30 cellular contexts compared by ENCODE assay signal in genomic region chr18:4286256-4286655, GRCh38.
"Had no signal": no experiment of that assay in that cellular context is flagged by ENCODE, and none has a peak within 500 bp of the region (broad histone marks: within the 10 kb centered on the region; RNA-seq: fewer than 3 reads in every experiment).

No MANE protein-coding gene starts in this region.

- H3K36me3 Mint-ChIP-seq: activated naive CD4-positive, alpha-beta T cell treated with anti-CD3 and anti-CD28 coated beads, Interleukin-2, amount 50 U/mL, for 24 hours; activated naive CD8-positive, alpha-beta T cell treated with anti-CD3 and anti-CD28 coated beads for 36 hours; T-cell had no signal

- H3K9me3 ChIP-seq: adrenal gland, body of pancreas, esophagus muscularis mucosa had no signal

- H3K27ac Mint-ChIP-seq: activated B cell treated with CpG ODN at 0.5 μM for 24 hours; activated CD8-positive, alpha-beta T cell treated with anti-CD3 and anti-CD28 coated beads for 36 hours; activated naive CD4-positive, alpha-beta T cell treated with anti-CD3 and anti-CD28 coated beads for 36 hours; activated naive CD4-positive, alpha-beta T cell treated with anti-CD3 and anti-CD28 coated beads, Interleukin-2, amount 50 U/mL, for 24 hours; activated naive CD8-positive, alpha-beta T cell treated with anti-CD3 and anti-CD28 coated beads for 36 hours; activated naive CD8-positive, alpha-beta T cell treated with anti-CD3 and anti-CD28 coated beads, Interleukin-2, amount 50 U/mL, for 24 hours; activated T-helper 17 cell treated with anti-CD3 and anti-CD28 coated beads, Interleukin-2, amount 50 U/mL, for 72 hours; effector memory CD8-positive, alpha-beta T cell; T-cell; T-helper 1 cell treated with Interleukin-12 subunit alpha and Interleukin-12 subunit beta and Interleukin-4 antibody, amounts not matched to agents 30 μg/mL and 1 μg/mL, for 36 hours; T-helper 2 cell treated with Interferon-gamma antibody and Interleukin-4, amounts not matched to agents 5 μg/mL and 100 μg/mL, for 36 hours had no signal

- H3K4me1 Mint-ChIP-seq: activated B cell treated with CpG ODN at 0.5 μM for 24 hours; activated naive CD4-positive, alpha-beta T cell treated with anti-CD3 and anti-CD28 coated beads, Interleukin-2, amount 50 U/mL, for 24 hours; activated naive CD8-positive, alpha-beta T cell treated with anti-CD3 and anti-CD28 coated beads for 36 hours; activated naive CD8-positive, alpha-beta T cell treated with anti-CD3 and anti-CD28 coated beads, Interleukin-2, amount 50 U/mL, for 24 hours; activated T-helper 17 cell treated with anti-CD3 and anti-CD28 coated beads, Interleukin-2, amount 50 U/mL, for 72 hours; T-cell had no signal

- H3K36me3 ChIP-seq: adrenal gland, esophagus muscularis mucosa, WERI-Rb-1 had no signal

- ATAC-seq: activated CD4-positive, CD25-positive, alpha-beta regulatory T cell treated with anti-CD3 and anti-CD28 coated beads, Interleukin-2, amount 50 U/mL, for 24 hours; activated CD8-positive, alpha-beta T cell treated with anti-CD3 and anti-CD28 coated beads for 36 hours; activated naive CD8-positive, alpha-beta T cell treated with anti-CD3 and anti-CD28 coated beads, Interleukin-2, amount 50 U/mL, for 24 hours; activated T-cell treated with anti-CD3 and anti-CD28 coated beads, Interleukin-2, amount 50 U/mL, for 4 hours; activated T-helper 17 cell treated with anti-CD3 and anti-CD28 coated beads, Interleukin-2, amount 50 U/mL, for 72 hours; body of pancreas; effector memory CD8-positive, alpha-beta T cell; T-cell had no signal

- H3K27ac ChIP-seq: adrenal gland, body of pancreas, esophagus muscularis mucosa, WERI-Rb-1 had no signal

- H3K9me3 Mint-ChIP-seq: activated naive CD4-positive, alpha-beta T cell treated with anti-CD3 and anti-CD28 coated beads, Interleukin-2, amount 50 U/mL, for 24 hours; activated naive CD8-positive, alpha-beta T cell treated with anti-CD3 and anti-CD28 coated beads, Interleukin-2, amount 50 U/mL, for 24 hours had no signal

- H3K27me3 ChIP-seq: adrenal gland, body of pancreas had no signal

- H3K4me3 Mint-ChIP-seq: activated B cell treated with CpG ODN at 0.5 μM for 24 hours; activated CD8-positive, alpha-beta T cell treated with anti-CD3 and anti-CD28 coated beads for 36 hours; activated naive CD4-positive, alpha-beta T cell treated with anti-CD3 and anti-CD28 coated beads for 36 hours; activated naive CD4-positive, alpha-beta T cell treated with anti-CD3 and anti-CD28 coated beads, Interleukin-2, amount 50 U/mL, for 24 hours; activated naive CD8-positive, alpha-beta T cell treated with anti-CD3 and anti-CD28 coated beads for 36 hours; activated naive CD8-positive, alpha-beta T cell treated with anti-CD3 and anti-CD28 coated beads, Interleukin-2, amount 50 U/mL, for 24 hours; activated T-cell treated with anti-CD3 and anti-CD28 coated beads, Interleukin-2, amount 50 U/mL, for 4 hours; activated T-helper 17 cell treated with anti-CD3 and anti-CD28 coated beads, Interleukin-2, amount 50 U/mL, for 72 hours; effector memory CD8-positive, alpha-beta T cell; T-cell; T-helper 1 cell treated with Interleukin-12 subunit alpha and Interleukin-12 subunit beta and Interleukin-4 antibody, amounts not matched to agents 30 μg/mL and 1 μg/mL, for 36 hours; T-helper 2 cell treated with Interferon-gamma antibody and Interleukin-4, amounts not matched to agents 5 μg/mL and 100 μg/mL, for 36 hours had no signal

- H3K4me3 ChIP-seq: adrenal gland, body of pancreas, esophagus muscularis mucosa had no signal

- H3K4me1 ChIP-seq: adrenal gland, body of pancreas, esophagus muscularis mucosa had no signal

- DNase-seq: activated B cell treated with CpG ODN at 0.5 μM for 24 hours; activated CD4-positive, alpha-beta T cell treated with anti-CD3 and anti-CD28 coated beads for 48 hours; activated CD4-positive, alpha-beta T cell treated with anti-CD3 and anti-CD28 coated beads, Interleukin-2, amount 50 U/mL, for 1 hour; activated CD4-positive, alpha-beta T cell treated with anti-CD3 and anti-CD28 coated beads, Interleukin-2, amount 50 U/mL, for 48 hours; activated CD8-positive, alpha-beta memory T cell treated with anti-CD3 and anti-CD28 coated beads for 24 hours; activated CD8-positive, alpha-beta T cell treated with anti-CD3 and anti-CD28 coated beads for 36 hours; activated effector memory CD4-positive, alpha-beta T cell treated with Interleukin-2 at 50 U/mL for 16 hours; activated naive CD4-positive, alpha-beta T cell treated with anti-CD3 and anti-CD28 coated beads for 36 hours; activated naive CD8-positive, alpha-beta T cell treated with anti-CD3 and anti-CD28 coated beads for 36 hours; activated naive CD8-positive, alpha-beta T cell treated with anti-CD3 and anti-CD28 coated beads, Interleukin-2, amount 50 U/mL, for 24 hours; activated T-cell treated with anti-CD3 and anti-CD28 coated beads, Interleukin-2, amount 50 U/mL, for 4 hours; adrenal gland; amygdala; aorta; caudate nucleus; cortex of kidney; effector CD4-positive, alpha-beta T cell; effector memory CD8-positive, alpha-beta T cell; erythroblast; SW 1271; T-cell; T1000; WERI-Rb-1 had no signal

- H3K27me3 Mint-ChIP-seq: activated B cell treated with CpG ODN at 0.5 μM for 24 hours; activated CD8-positive, alpha-beta T cell treated with anti-CD3 and anti-CD28 coated beads for 36 hours; activated naive CD4-positive, alpha-beta T cell treated with anti-CD3 and anti-CD28 coated beads, Interleukin-2, amount 50 U/mL, for 24 hours; activated naive CD8-positive, alpha-beta T cell treated with anti-CD3 and anti-CD28 coated beads for 36 hours; activated naive CD8-positive, alpha-beta T cell treated with anti-CD3 and anti-CD28 coated beads, Interleukin-2, amount 50 U/mL, for 24 hours; activated T-helper 17 cell treated with anti-CD3 and anti-CD28 coated beads, Interleukin-2, amount 50 U/mL, for 72 hours; effector memory CD8-positive, alpha-beta T cell; T-cell had no signal
